In the genomic region with DNA sequence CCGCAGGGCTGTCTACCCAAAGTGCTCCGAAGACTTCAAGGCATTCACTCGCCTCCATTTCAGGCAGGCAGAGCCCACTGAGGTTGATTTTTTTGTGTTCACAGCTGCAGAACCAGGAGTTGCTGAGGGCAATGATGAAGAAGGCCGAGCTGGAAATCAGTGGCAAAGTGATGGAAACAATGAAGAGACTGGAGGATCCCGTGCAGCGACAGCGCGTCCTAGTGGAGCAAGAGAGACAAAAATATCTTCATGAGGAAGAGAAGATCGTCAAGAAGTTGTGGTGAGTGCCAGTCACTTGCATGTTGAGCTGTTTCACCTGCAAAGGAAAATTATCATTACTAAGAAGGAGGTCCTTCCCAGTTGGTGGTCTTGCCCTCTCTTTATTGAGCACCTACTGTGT, we compare ENCODE assay signal across 10 cellular contexts.
DNase-seq lines count a peak whose midpoint lies in the region; ATAC-seq, FAIRE-seq and TF ChIP-seq lines count a peak whose summit lies in the region.
"Had no signal": no experiment of that assay in that cellular context is flagged by ENCODE, and none has a peak within 500 bp of the region (broad histone marks: within the 10 kb centered on the region; RNA-seq: fewer than 3 reads in every experiment).

No MANE protein-coding gene starts in this region.

- no peak for FAIRE-seq in GM19239 (lab: Jason Lieb, UNC)

- no peak overlapping the region for H3K4me3 ChIP-seq in psoas muscle

- no peaks in the 10 kb centered on the region for H3K9me3 ChIP-seq in psoas muscle

- no peak for TF ChIP-seq POLR2A in erythroblast (IDR thresholded peaks at IDR 0.05; ENCODE audit: low read length)

- H3K27ac ChIP-seq in psoas muscle, result no peak overlapping the region

- H3K4me1 ChIP-seq in psoas muscle, result peaks cover 8% of the 10 kb centered on the region

- TF ChIP-seq CTCF in psoas muscle (IDR thresholded peaks at IDR 0.05), result peak; percentile 19

- WGBS in psoas muscle, 3 donors, result 76 to 82% (median 78%) methylated on average over 9 of the region's 9 CpGs

- DNase-seq in SIG-M5 treated with dmso at 0.1 percent for 504 hours (lab: John Stamatoyannopoulos, UW; ENCODE audit: unreplicated experiment), result peak; percentile 0
- DNase-seq in SIG-M5 (lab: John Stamatoyannopoulos, UW), result no peak
- peak; percentile 28 for DNase-seq in NCI-H2227 (lab: John Stamatoyannopoulos, UW; ENCODE audit: unreplicated experiment)
- peak; percentile 16 for DNase-seq in erythroblast (lab: John Stamatoyannopoulos, UW)
- DNase-seq in psoas muscle, result no peak
- DNase-seq in stimulated activated CD4-positive, alpha-beta T cell treated with anti-CD3 and anti-CD28 coated beads, Interleukin-1b, Interleukin-23, amount 100 ng/mL, for 48 hours, result no peak
- no peak for DNase-seq in GM19239 (ENCODE audit: insufficient read length, low spot score)
- DNase-seq: CD4-positive, alpha-beta memory T cell; naive thymus-derived CD8-positive, alpha-beta T cell had no signal

- no peaks in the 10 kb centered on the region for H3K27me3 ChIP-seq in psoas muscle (ENCODE audit: insufficient read depth in 3 of 3, low read length in 2 of 3)

- ATAC-seq in psoas muscle (no peak), GM19397 (IDR thresholded peaks at IDR 0.05; ENCODE audit: unreplicated experiment) (no peak)
- ATAC-seq: naive thymus-derived CD8-positive, alpha-beta T cell had no signal

- H3K36me3 ChIP-seq in psoas muscle (ENCODE audit: insufficient read depth in 1 of 2, low read depth in 1 of 2), result peaks cover 0 to 83% of the 10 kb centered on the region in 2 donors

- intact Hi-C loops in psoas muscle (cut with DNase I), result no loop called here

Comparison
In these comparisons a context has a peak if more than half of its experiments do, and no peak if none do; other contexts are left out.
1. DNase-seq: peak in SIG-M5 treated with dmso at 0.1 percent for 504 hours (single experiment), NCI-H2227 (single experiment) and erythroblast (2 of 2); none in SIG-M5 (single experiment), psoas muscle (0 of 2), stimulated activated CD4-positive, alpha-beta T cell treated with anti-CD3 and anti-CD28 coated beads, Interleukin-1b, Interleukin-23, amount 100 ng/mL, for 48 hours (single experiment) and GM19239 (single experiment).